ENCODE assay signal across 24 cellular contexts in the genomic region with DNA sequence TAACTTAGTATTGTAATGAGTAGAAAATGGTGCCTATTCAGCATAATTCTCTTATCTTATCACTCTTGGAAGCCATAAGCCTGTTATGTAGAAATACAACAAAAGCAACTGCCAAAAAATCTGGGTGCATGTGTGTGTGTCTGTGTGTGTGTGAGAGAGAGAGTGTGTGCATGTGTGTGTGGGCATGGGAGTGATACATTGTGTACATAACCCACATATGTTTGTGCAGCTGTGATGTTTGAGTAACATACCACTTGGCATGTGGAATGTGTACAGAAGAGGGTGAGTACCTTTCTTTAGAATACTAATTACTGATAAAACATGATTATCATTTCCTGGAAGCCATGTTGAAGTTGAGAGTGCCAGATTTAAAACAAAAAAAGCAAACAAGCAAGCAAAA.
DNase-seq lines count a peak whose midpoint lies in the region; ATAC-seq and TF ChIP-seq lines count a peak whose summit lies in the region.
"Had no signal": no experiment of that assay in that cellular context is flagged by ENCODE, and none has a peak within 500 bp of the region (broad histone marks: within the 10 kb centered on the region; RNA-seq: fewer than 3 reads in every experiment).

No MANE protein-coding gene starts in this region.

- no peak for TF ChIP-seq POLR2A in body of pancreas (IDR thresholded peaks at IDR 0.05)

- H3K27ac Mint-ChIP-seq in progenitor cell of endocrine pancreas: peak overlapping the region; percentile 40
- H3K27ac Mint-ChIP-seq: activated naive CD8-positive, alpha-beta T cell treated with anti-CD3 and anti-CD28 coated beads, Interleukin-2, amount 50 U/mL, for 24 hours; activated T-helper 1 cell treated with anti-CD3 and anti-CD28 coated beads, Interleukin-12 subunit alpha, Interleukin-12 subunit beta, Interleukin-2, Interleukin-4 antibody, amounts not matched to agents 30 ng/mL and 10 ng/mL and 1 ng/mL, durations not matched to agents 14 hours and 24 hours and 36 hours; B cell; naive B cell; T-helper 17 cell; WTC11 had no signal

- peak; percentile 39 for DNase-seq in NCI-H1092 (lab: John Stamatoyannopoulos, UW)
- peak; percentile 53 for DNase-seq in NCI-H345 (lab: John Stamatoyannopoulos, UW)
- DNase-seq in body of pancreas: peak in 3 of 4 donors; percentile 45 to 53 (median 48)
- DNase-seq in progenitor cell of endocrine pancreas (ENCODE audit: low spot score, unreplicated experiment): no peak
- DNase-seq in activated naive CD4-positive, alpha-beta T cell treated with Interleukin-2 at 50 U/mL for 16 hours: no peak
- DNase-seq in activated effector memory CD4-positive, alpha-beta T cell treated with Interleukin-2 at 50 U/mL for 16 hours: no peak
- DNase-seq: activated naive CD8-positive, alpha-beta T cell treated with anti-CD3 and anti-CD28 coated beads, Interleukin-2, amount 50 U/mL, for 24 hours; effector CD8-positive, alpha-beta T cell; GDM1; HCEC 1CT; heart right ventricle; lower lobe of right lung; naive B cell; NCI-H2227 treated with DMSO at 0.1 percent for 48 hours; posterior cingulate gyrus; stimulated activated CD4-positive, alpha-beta T cell treated with anti-CD3 and anti-CD28 coated beads, Interleukin-4, amount 100 ng/mL, for 4 hours; T-helper 17 cell; uterus had no signal

- no peaks in the 10 kb centered on the region for H3K9me3 Mint-ChIP-seq in progenitor cell of endocrine pancreas (ENCODE audit: low read depth)
- H3K9me3 Mint-ChIP-seq: activated naive CD8-positive, alpha-beta T cell treated with anti-CD3 and anti-CD28 coated beads, Interleukin-2, amount 50 U/mL, for 24 hours; WTC11 had no signal

- peaks cover 6% of the 10 kb centered on the region for H3K4me1 ChIP-seq in body of pancreas
- H3K4me1 ChIP-seq: lower lobe of right lung, uterus had no signal

- no peaks in the 10 kb centered on the region for H3K27me3 Mint-ChIP-seq in progenitor cell of endocrine pancreas
- H3K27me3 Mint-ChIP-seq: activated naive CD8-positive, alpha-beta T cell treated with anti-CD3 and anti-CD28 coated beads, Interleukin-2, amount 50 U/mL, for 24 hours; B cell; naive B cell; T-helper 17 cell had no signal

- no peaks in the 10 kb centered on the region for H3K9me3 ChIP-seq in body of pancreas
- H3K9me3 ChIP-seq: heart right ventricle, lower lobe of right lung, uterus had no signal

- no peak overlapping the region for H3K4me3 Mint-ChIP-seq in progenitor cell of endocrine pancreas (ENCODE audit: low read depth)
- H3K4me3 Mint-ChIP-seq: activated naive CD8-positive, alpha-beta T cell treated with anti-CD3 and anti-CD28 coated beads, Interleukin-2, amount 50 U/mL, for 24 hours; activated T-helper 1 cell treated with anti-CD3 and anti-CD28 coated beads, Interleukin-12 subunit alpha, Interleukin-12 subunit beta, Interleukin-2, Interleukin-4 antibody, amounts not matched to agents 30 ng/mL and 10 ng/mL and 1 ng/mL, durations not matched to agents 14 hours and 24 hours and 36 hours; B cell; naive B cell; T-helper 17 cell; WTC11 had no signal

- no peaks in the 10 kb centered on the region for H3K27me3 ChIP-seq in body of pancreas
- H3K27me3 ChIP-seq: heart right ventricle, uterus had no signal

- peaks cover 30% of the 10 kb centered on the region for H3K4me1 Mint-ChIP-seq in progenitor cell of endocrine pancreas (ENCODE audit: low read depth)
- H3K4me1 Mint-ChIP-seq: activated naive CD8-positive, alpha-beta T cell treated with anti-CD3 and anti-CD28 coated beads, Interleukin-2, amount 50 U/mL, for 24 hours; B cell; naive B cell; T-helper 17 cell had no signal

- no peak for TF ChIP-seq CTCF in body of pancreas (IDR thresholded peaks at IDR 0.05)
- no peak for TF ChIP-seq CTCF in progenitor cell of endocrine pancreas (IDR thresholded peaks at IDR 0.05; ENCODE audit: unreplicated experiment)

- no peak overlapping the region for H3K4me3 ChIP-seq in body of pancreas
- H3K4me3 ChIP-seq: GM12878, heart right ventricle, lower lobe of right lung, uterus had no signal

- no peak overlapping the region for H3K27ac ChIP-seq in body of pancreas
- H3K27ac ChIP-seq: HL-60, lower lobe of right lung, uterus had no signal

- intact Hi-C loops in body of pancreas (cut with DNase I): no loop called here

- H3K36me3 Mint-ChIP-seq in progenitor cell of endocrine pancreas (ENCODE audit: insufficient read depth): no peaks in the 10 kb centered on the region
- H3K36me3 Mint-ChIP-seq: naive B cell, WTC11 had no signal

- peak; percentile 72 for ATAC-seq in body of pancreas
- no peak for ATAC-seq in GM18858 (IDR thresholded peaks at IDR 0.05; ENCODE audit: unreplicated experiment)
- ATAC-seq: activated naive CD8-positive, alpha-beta T cell treated with anti-CD3 and anti-CD28 coated beads, Interleukin-2, amount 50 U/mL, for 24 hours; GM12878; heart right ventricle; lower lobe of right lung; T-helper 17 cell; WTC11 had no signal

- H3K36me3 ChIP-seq in body of pancreas (replicated peaks in 1 of 2; ENCODE audit: insufficient read depth in 1 of 2, low read depth in 2 of 2): no peaks in the 10 kb centered on the region
- H3K36me3 ChIP-seq: heart right ventricle, lower lobe of right lung, uterus had no signal

Comparison
In these comparisons a context has a peak if more than half of its experiments do, and no peak if none do; other contexts are left out.
1. DNase-seq: peak in NCI-H1092 (single experiment), NCI-H345 (single experiment) and body of pancreas (3 of 4); none in progenitor cell of endocrine pancreas (single experiment), activated naive CD4-positive, alpha-beta T cell treated with Interleukin-2 at 50 U/mL for 16 hours (single experiment) and activated effector memory CD4-positive, alpha-beta T cell treated with Interleukin-2 at 50 U/mL for 16 hours (single experiment).